ENCODE assay signal across 1 cellular context in the genomic region with DNA sequence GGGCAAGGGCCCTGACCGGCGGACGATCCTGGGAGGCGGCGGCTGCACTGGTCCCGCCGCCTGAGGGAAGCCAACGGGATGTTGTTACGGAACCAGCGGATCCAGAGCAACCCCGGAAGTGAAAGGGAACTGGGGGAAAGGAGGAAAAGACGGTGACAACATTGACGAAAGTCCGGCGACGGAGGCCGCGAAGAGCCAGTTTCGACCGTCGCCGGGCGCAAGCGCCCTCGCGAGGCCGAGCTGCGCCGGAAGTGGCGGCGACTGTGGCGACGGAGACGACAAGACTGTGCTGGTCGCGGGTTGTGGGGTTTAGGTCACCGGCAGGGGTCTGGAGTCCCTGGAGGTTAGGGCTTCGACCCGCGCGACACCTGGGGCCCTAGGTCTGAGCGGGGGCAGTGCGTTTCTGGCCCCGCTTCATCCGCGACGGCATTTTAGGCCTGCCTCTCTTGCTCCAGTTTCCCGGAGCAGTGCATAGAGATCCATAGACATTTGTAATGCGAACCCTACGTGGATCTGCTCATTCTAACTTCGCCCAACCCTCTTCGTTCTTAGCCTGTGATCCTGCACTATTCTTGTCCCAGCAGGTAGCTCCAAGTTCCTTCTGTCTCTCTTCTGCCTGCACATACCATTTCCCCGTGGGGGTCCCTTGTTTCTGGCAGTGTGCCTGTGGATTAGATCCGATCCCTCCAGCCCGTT.
A peak's percentile ranks its signal among the peaks of the same experiment; 100 is the strongest.
TF ChIP-seq lines count a peak whose summit lies in the region.

A gene (minus strand): TSS at position 120 of the 696 bp plus-strand sequence. CDS start 138 bp downstream, outside the sequence.

TF ChIP-seq in H1, 55 proteins besides CTCF, POLR2A, EP300 and RAD21:
- TF ChIP-seq KDM1A (IDR thresholded peaks at IDR 0.05; ENCODE audit: borderline replicate concordance, low read length) (peak; percentile 82; the same call in 1 of the 2 replicates), TBP (IDR thresholded peaks at IDR 0.05; ENCODE audit: low read depth, low read length) (peak; percentile 80), BACH1 (IDR thresholded peaks at IDR 0.05; ENCODE audit: low read length) (peak; percentile 97), TEAD4 (IDR thresholded peaks at IDR 0.05; ENCODE audit: low read depth, low read length) (no peak), PHF8 (conservative IDR thresholded peaks at IDR 0.05; ENCODE audit: low read depth, low read length) (peak; percentile 83), SP1 (IDR thresholded peaks at IDR 0.05; ENCODE audit: low read depth, low read length) (no peak), ZNF274 (IDR thresholded peaks at IDR 0.05; ENCODE audit: borderline replicate concordance, extremely low read depth, low read length) (no peak), RXRA (IDR thresholded peaks at IDR 0.05; ENCODE audit: insufficient read depth, low read depth, low read length) (no peak), POLR2AphosphoS5 (IDR thresholded peaks at IDR 0.05; ENCODE audit: low read depth, low read length) (peak; percentile 84; the same call in 1 of the 2 replicates), RFX5 (IDR thresholded peaks at IDR 0.05; ENCODE audit: borderline replicate concordance, low read depth, low read length) (no peak; the same call in 1 of the 2 replicates), SP2 (IDR thresholded peaks at IDR 0.05; ENCODE audit: low read length) (no peak), JUN (IDR thresholded peaks at IDR 0.05; ENCODE audit: low read depth, low read length) (no peak), RBBP5 (IDR thresholded peaks at IDR 0.05; ENCODE audit: borderline replicate concordance, low read depth, low read length) (peak; percentile 85), RNF2 (IDR thresholded peaks at IDR 0.05; ENCODE audit: borderline replicate concordance, low read depth, low read length, missing control alignments, poor library complexity, severe bottlenecking) (no peak), SIX5 (IDR thresholded peaks at IDR 0.05; ENCODE audit: low read depth, low read length) (peak; percentile 20; the same call in 1 of the 2 replicates), CHD2 (IDR thresholded peaks at IDR 0.05; ENCODE audit: low read length) (peak; percentile 83), CREB1 (IDR thresholded peaks at IDR 0.05) (peak; percentile 94), SRF (IDR thresholded peaks at IDR 0.05; ENCODE audit: low read depth, low read length) (0 out of 2 replicates have a peak, but pooled peaks have one; percentile 47), NRF1 (IDR thresholded peaks at IDR 0.05; ENCODE audit: low read depth, low read length) (no peak), CEBPB (IDR thresholded peaks at IDR 0.05; ENCODE audit: low read depth, low read length) (no peak), SIN3A (conservative IDR thresholded peaks at IDR 0.05 in 1 of 2, IDR thresholded peaks at IDR 0.05 in 1 of 2; ENCODE audit: low read depth in 1 of 2, low read length in 2 of 2) (peak; percentile 74 to 92; a peak in 2 of 4 replicates), YY1 (IDR thresholded peaks at IDR 0.05; ENCODE audit: low read depth, low read length) (peak; percentile 68), POU5F1 (IDR thresholded peaks at IDR 0.05; ENCODE audit: low read depth, low read length) (no peak), KDM4A (IDR thresholded peaks at IDR 0.05; ENCODE audit: low read depth, low read length, severe bottlenecking) (peak; percentile 77), BCL11A (IDR thresholded peaks at IDR 0.05; ENCODE audit: low read depth in 2 of 2, low read length in 2 of 2) (no peak), TAF1 (IDR thresholded peaks at IDR 0.05; ENCODE audit: low read depth, low read length) (peak; percentile 87), HDAC2 (IDR thresholded peaks at IDR 0.05; ENCODE audit: borderline replicate concordance in 1 of 2, low read depth in 2 of 2, low read length in 2 of 2) (no peak), EZH2 (IDR thresholded peaks at IDR 0.05; ENCODE audit: low read depth, low read length, severe bottlenecking) (no peak), FOSL1 (IDR thresholded peaks at IDR 0.05; ENCODE audit: insufficient read depth, low read depth, low read length) (no peak), TCF12 (IDR thresholded peaks at IDR 0.05; ENCODE audit: low read depth, low read length) (no peak), ASH2L (IDR thresholded peaks at IDR 0.05; ENCODE audit: low read length) (peak; percentile 86), CTBP2 (IDR thresholded peaks at IDR 0.05; ENCODE audit: borderline replicate concordance, insufficient read depth, insufficient read length, low read length) (no peak), JUND (IDR thresholded peaks at IDR 0.05; ENCODE audit: low read length) (peak; percentile 71), SP4 (IDR thresholded peaks at IDR 0.05; ENCODE audit: low read length) (peak; percentile 28; the same call in 1 of the 2 replicates), GABPA (IDR thresholded peaks at IDR 0.05; ENCODE audit: borderline replicate concordance, insufficient read depth, low read length) (peak; percentile 92), NANOG (IDR thresholded peaks at IDR 0.05; ENCODE audit: insufficient read depth, low read depth, low read length, poor library complexity, severe bottlenecking) (no peak), MAFK (IDR thresholded peaks at IDR 0.05; ENCODE audit: low read depth, low read length) (no peak), BRCA1 (IDR thresholded peaks at IDR 0.05; ENCODE audit: low read depth, low read length) (no peak), SUZ12 (IDR thresholded peaks at IDR 0.05; ENCODE audit: low read length) (no peak), SIRT6 (IDR thresholded peaks at IDR 0.05; ENCODE audit: low read length) (no peak), EGR1 (IDR thresholded peaks at IDR 0.05; ENCODE audit: borderline replicate concordance, low read depth, low read length) (peak; percentile 19; the same call in 1 of the 2 replicates), CBX5 (IDR thresholded peaks at IDR 0.05; ENCODE audit: low read depth, low read length) (no peak), GTF2F1 (IDR thresholded peaks at IDR 0.05; ENCODE audit: borderline replicate concordance, low read depth, low read length) (no peak; the same call in 1 of the 2 replicates), CHD1 (IDR thresholded peaks at IDR 0.05; ENCODE audit: low read depth, low read length) (no peak), KDM5A (IDR thresholded peaks at IDR 0.05; ENCODE audit: low read length) (peak; percentile 30; the same call in 1 of the 2 replicates), CBX8 (IDR thresholded peaks at IDR 0.05; ENCODE audit: borderline replicate concordance, low read depth, low read length) (no peak), HDAC6 (IDR thresholded peaks at IDR 0.05; ENCODE audit: low read depth, low read length) (no peak), SAP30 (IDR thresholded peaks at IDR 0.05; ENCODE audit: insufficient read depth, insufficient replicate concordance, low read length) (no peak), TAF7 (optimal IDR thresholded peaks at IDR 0.05; ENCODE audit: borderline replicate concordance, low read depth, low read length) (no peak)
- TF ChIP-seq, protein P1, sequence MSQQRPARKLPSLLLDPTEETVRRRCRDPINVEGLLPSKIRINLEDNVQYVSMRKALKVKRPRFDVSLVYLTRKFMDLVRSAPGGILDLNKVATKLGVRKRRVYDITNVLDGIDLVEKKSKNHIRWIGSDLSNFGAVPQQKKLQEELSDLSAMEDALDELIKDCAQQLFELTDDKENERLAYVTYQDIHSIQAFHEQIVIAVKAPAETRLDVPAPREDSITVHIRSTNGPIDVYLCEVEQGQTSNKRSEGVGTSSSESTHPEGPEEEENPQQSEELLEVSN (IDR thresholded peaks at IDR 0.05): no peak
- TF ChIP-seq, protein P2, sequence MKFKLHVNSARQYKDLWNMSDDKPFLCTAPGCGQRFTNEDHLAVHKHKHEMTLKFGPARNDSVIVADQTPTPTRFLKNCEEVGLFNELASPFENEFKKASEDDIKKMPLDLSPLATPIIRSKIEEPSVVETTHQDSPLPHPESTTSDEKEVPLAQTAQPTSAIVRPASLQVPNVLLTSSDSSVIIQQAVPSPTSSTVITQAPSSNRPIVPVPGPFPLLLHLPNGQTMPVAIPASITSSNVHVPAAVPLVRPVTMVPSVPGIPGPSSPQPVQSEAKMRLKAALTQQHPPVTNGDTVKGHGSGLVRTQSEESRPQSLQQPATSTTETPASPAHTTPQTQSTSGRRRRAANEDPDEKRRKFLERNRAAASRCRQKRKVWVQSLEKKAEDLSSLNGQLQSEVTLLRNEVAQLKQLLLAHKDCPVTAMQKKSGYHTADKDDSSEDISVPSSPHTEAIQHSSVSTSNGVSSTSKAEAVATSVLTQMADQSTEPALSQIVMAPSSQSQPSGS (IDR thresholded peaks at IDR 0.05; ENCODE audit: low read length): peak; percentile 65; the same call in 1 of the 2 replicates
- TF ChIP-seq, protein P3, sequence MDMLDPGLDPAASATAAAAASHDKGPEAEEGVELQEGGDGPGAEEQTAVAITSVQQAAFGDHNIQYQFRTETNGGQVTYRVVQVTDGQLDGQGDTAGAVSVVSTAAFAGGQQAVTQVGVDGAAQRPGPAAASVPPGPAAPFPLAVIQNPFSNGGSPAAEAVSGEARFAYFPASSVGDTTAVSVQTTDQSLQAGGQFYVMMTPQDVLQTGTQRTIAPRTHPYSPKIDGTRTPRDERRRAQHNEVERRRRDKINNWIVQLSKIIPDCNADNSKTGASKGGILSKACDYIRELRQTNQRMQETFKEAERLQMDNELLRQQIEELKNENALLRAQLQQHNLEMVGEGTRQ (IDR thresholded peaks at IDR 0.05; ENCODE audit: low read length): no peak
- TF ChIP-seq, protein P4, sequence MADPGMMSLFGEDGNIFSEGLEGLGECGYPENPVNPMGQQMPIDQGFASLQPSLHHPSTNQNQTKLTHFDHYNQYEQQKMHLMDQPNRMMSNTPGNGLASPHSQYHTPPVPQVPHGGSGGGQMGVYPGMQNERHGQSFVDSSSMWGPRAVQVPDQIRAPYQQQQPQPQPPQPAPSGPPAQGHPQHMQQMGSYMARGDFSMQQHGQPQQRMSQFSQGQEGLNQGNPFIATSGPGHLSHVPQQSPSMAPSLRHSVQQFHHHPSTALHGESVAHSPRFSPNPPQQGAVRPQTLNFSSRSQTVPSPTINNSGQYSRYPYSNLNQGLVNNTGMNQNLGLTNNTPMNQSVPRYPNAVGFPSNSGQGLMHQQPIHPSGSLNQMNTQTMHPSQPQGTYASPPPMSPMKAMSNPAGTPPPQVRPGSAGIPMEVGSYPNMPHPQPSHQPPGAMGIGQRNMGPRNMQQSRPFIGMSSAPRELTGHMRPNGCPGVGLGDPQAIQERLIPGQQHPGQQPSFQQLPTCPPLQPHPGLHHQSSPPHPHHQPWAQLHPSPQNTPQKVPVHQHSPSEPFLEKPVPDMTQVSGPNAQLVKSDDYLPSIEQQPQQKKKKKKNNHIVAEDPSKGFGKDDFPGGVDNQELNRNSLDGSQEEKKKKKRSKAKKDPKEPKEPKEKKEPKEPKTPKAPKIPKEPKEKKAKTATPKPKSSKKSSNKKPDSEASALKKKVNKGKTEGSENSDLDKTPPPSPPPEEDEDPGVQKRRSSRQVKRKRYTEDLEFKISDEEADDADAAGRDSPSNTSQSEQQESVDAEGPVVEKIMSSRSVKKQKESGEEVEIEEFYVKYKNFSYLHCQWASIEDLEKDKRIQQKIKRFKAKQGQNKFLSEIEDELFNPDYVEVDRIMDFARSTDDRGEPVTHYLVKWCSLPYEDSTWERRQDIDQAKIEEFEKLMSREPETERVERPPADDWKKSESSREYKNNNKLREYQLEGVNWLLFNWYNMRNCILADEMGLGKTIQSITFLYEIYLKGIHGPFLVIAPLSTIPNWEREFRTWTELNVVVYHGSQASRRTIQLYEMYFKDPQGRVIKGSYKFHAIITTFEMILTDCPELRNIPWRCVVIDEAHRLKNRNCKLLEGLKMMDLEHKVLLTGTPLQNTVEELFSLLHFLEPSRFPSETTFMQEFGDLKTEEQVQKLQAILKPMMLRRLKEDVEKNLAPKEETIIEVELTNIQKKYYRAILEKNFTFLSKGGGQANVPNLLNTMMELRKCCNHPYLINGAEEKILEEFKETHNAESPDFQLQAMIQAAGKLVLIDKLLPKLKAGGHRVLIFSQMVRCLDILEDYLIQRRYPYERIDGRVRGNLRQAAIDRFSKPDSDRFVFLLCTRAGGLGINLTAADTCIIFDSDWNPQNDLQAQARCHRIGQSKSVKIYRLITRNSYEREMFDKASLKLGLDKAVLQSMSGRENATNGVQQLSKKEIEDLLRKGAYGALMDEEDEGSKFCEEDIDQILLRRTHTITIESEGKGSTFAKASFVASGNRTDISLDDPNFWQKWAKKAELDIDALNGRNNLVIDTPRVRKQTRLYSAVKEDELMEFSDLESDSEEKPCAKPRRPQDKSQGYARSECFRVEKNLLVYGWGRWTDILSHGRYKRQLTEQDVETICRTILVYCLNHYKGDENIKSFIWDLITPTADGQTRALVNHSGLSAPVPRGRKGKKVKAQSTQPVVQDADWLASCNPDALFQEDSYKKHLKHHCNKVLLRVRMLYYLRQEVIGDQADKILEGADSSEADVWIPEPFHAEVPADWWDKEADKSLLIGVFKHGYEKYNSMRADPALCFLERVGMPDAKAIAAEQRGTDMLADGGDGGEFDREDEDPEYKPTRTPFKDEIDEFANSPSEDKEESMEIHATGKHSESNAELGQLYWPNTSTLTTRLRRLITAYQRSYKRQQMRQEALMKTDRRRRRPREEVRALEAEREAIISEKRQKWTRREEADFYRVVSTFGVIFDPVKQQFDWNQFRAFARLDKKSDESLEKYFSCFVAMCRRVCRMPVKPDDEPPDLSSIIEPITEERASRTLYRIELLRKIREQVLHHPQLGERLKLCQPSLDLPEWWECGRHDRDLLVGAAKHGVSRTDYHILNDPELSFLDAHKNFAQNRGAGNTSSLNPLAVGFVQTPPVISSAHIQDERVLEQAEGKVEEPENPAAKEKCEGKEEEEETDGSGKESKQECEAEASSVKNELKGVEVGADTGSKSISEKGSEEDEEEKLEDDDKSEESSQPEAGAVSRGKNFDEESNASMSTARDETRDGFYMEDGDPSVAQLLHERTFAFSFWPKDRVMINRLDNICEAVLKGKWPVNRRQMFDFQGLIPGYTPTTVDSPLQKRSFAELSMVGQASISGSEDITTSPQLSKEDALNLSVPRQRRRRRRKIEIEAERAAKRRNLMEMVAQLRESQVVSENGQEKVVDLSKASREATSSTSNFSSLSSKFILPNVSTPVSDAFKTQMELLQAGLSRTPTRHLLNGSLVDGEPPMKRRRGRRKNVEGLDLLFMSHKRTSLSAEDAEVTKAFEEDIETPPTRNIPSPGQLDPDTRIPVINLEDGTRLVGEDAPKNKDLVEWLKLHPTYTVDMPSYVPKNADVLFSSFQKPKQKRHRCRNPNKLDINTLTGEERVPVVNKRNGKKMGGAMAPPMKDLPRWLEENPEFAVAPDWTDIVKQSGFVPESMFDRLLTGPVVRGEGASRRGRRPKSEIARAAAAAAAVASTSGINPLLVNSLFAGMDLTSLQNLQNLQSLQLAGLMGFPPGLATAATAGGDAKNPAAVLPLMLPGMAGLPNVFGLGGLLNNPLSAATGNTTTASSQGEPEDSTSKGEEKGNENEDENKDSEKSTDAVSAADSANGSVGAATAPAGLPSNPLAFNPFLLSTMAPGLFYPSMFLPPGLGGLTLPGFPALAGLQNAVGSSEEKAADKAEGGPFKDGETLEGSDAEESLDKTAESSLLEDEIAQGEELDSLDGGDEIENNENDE (IDR thresholded peaks at IDR 0.05; ENCODE audit: insufficient replicate concordance, low read length): no peak
- TF ChIP-seq, protein P5, sequence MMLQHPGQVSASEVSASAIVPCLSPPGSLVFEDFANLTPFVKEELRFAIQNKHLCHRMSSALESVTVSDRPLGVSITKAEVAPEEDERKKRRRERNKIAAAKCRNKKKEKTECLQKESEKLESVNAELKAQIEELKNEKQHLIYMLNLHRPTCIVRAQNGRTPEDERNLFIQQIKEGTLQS (IDR thresholded peaks at IDR 0.05; ENCODE audit: insufficient read depth, low read depth, low read length): peak; percentile 49; the same call in 1 of the 2 replicates
- TF ChIP-seq, protein P6, sequence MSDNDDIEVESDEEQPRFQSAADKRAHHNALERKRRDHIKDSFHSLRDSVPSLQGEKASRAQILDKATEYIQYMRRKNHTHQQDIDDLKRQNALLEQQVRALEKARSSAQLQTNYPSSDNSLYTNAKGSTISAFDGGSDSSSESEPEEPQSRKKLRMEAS (IDR thresholded peaks at IDR 0.05): peak; percentile 61
